Comparison of ENCODE assay signal across 1 cellular context in genomic region chr10:5284311-5285057, GRCh38.
TF ChIP-seq lines count a peak whose summit lies in the region.

No MANE protein-coding gene starts in this region.

TF ChIP-seq in K562, 482 proteins besides CTCF, POLR2A, EP300 and RAD21 (continued from another document and continues in another):
- TF ChIP-seq ZFPM2 (CRISPR knock-in tag; IDR thresholded peaks at IDR 0.05): no peak
- no peak for TF ChIP-seq TAF15 (IDR thresholded peaks at IDR 0.05; ENCODE audit: low read depth, low read length)
- no peak; the same call in 1 of the 2 replicates for TF ChIP-seq CREB3L1 (IDR thresholded peaks at IDR 0.05; ENCODE audit: borderline replicate concordance, low read depth)
- no peak for TF ChIP-seq BRF1 (IDR thresholded peaks at IDR 0.05; ENCODE audit: borderline replicate concordance, extremely low read depth, insufficient read length)
- TF ChIP-seq, protein P1, sequence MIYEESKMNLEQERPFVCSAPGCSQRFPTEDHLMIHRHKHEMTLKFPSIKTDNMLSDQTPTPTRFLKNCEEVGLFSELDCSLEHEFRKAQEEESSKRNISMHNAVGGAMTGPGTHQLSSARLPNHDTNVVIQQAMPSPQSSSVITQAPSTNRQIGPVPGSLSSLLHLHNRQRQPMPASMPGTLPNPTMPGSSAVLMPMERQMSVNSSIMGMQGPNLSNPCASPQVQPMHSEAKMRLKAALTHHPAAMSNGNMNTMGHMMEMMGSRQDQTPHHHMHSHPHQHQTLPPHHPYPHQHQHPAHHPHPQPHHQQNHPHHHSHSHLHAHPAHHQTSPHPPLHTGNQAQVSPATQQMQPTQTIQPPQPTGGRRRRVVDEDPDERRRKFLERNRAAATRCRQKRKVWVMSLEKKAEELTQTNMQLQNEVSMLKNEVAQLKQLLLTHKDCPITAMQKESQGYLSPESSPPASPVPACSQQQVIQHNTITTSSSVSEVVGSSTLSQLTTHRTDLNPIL (CRISPR knock-in tag; IDR thresholded peaks at IDR 0.05): no peak
- TF ChIP-seq PBX2 (CRISPR knock-in tag; IDR thresholded peaks at IDR 0.05; ENCODE audit: low read depth): no peak
- 0 out of 2 replicates have a peak, but pooled peaks have one; percentile 24 for TF ChIP-seq PBX2 (tag; conservative IDR thresholded peaks at IDR 0.05; ENCODE audit: low read depth)
- TF ChIP-seq FOXM1 (IDR thresholded peaks at IDR 0.05; ENCODE audit: low read depth): no peak
- no peak for TF ChIP-seq FOXM1 (CRISPR knock-in tag; IDR thresholded peaks at IDR 0.05; ENCODE audit: low read depth)
- TF ChIP-seq ZNF707 (CRISPR knock-in tag; conservative IDR thresholded peaks at IDR 0.05): no peak
- no peak for TF ChIP-seq ZNF143 (CRISPR knock-in tag; IDR thresholded peaks at IDR 0.05)
- no peak for TF ChIP-seq FOS (IDR thresholded peaks at IDR 0.05; ENCODE audit: extremely low read depth, insufficient read length)
- no peak for TF ChIP-seq ZNF407 (IDR thresholded peaks at IDR 0.05; ENCODE audit: low read depth)
- no peak for TF ChIP-seq MTA2 (IDR thresholded peaks at IDR 0.05; ENCODE audit: low read depth)
- TF ChIP-seq, protein P2, sequence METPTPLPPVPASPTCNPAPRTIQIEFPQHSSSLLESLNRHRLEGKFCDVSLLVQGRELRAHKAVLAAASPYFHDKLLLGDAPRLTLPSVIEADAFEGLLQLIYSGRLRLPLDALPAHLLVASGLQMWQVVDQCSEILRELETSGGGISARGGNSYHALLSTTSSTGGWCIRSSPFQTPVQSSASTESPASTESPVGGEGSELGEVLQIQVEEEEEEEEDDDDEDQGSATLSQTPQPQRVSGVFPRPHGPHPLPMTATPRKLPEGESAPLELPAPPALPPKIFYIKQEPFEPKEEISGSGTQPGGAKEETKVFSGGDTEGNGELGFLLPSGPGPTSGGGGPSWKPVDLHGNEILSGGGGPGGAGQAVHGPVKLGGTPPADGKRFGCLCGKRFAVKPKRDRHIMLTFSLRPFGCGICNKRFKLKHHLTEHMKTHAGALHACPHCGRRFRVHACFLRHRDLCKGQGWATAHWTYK (CRISPR knock-in tag; IDR thresholded peaks at IDR 0.05): 0 out of 2 replicates have a peak, but pooled peaks have one; percentile 60
- TF ChIP-seq ETV5 (CRISPR knock-in tag; IDR thresholded peaks at IDR 0.05; ENCODE audit: low read depth): 0 out of 2 replicates have a peak, but pooled peaks have one; percentile 34
- TF ChIP-seq ELK3 (CRISPR knock-in tag; IDR thresholded peaks at IDR 0.05): no peak
- TF ChIP-seq DLX4 (CRISPR knock-in tag; IDR thresholded peaks at IDR 0.05): no peak
- TF ChIP-seq RERE (CRISPR knock-in tag; IDR thresholded peaks at IDR 0.05; ENCODE audit: borderline replicate concordance): no peak
- TF ChIP-seq ZNF551 (CRISPR knock-in tag; IDR thresholded peaks at IDR 0.05): no peak
- no peak for TF ChIP-seq RBM25 (IDR thresholded peaks at IDR 0.05; ENCODE audit: low read depth, low read length, severe bottlenecking)
- TF ChIP-seq NFYB (IDR thresholded peaks at IDR 0.05; ENCODE audit: extremely low read depth, insufficient read length): no peak
- no peak for TF ChIP-seq BRD9 (IDR thresholded peaks at IDR 0.05; ENCODE audit: low read depth, partially characterized antibody)
- TF ChIP-seq ZKSCAN3 (CRISPR knock-in tag; IDR thresholded peaks at IDR 0.05): no peak
- TF ChIP-seq DNMT1 (IDR thresholded peaks at IDR 0.05): no peak
- no peak for TF ChIP-seq SP1 (CRISPR knock-in tag; IDR thresholded peaks at IDR 0.05)
- TF ChIP-seq E2F3 (CRISPR knock-in tag; IDR thresholded peaks at IDR 0.05): no peak
- no peak for TF ChIP-seq ZKSCAN8 (CRISPR knock-in tag; IDR thresholded peaks at IDR 0.05)
- no peak for TF ChIP-seq ZNF408 (CRISPR knock-in tag; IDR thresholded peaks at IDR 0.05; ENCODE audit: low read depth)
- no peak for TF ChIP-seq ZNF398 (CRISPR knock-in tag; IDR thresholded peaks at IDR 0.05)
- peak; percentile 80; the same call in 1 of the 2 replicates for TF ChIP-seq ZNF589 (CRISPR knock-in tag; IDR thresholded peaks at IDR 0.05; ENCODE audit: low read depth)
- no peak for TF ChIP-seq ESRRA (IDR thresholded peaks at IDR 0.05; ENCODE audit: borderline replicate concordance, low read depth)
- TF ChIP-seq SRSF9 (IDR thresholded peaks at IDR 0.05; ENCODE audit: borderline replicate concordance, low read depth, low read length): no peak
